In the genomic region with DNA sequence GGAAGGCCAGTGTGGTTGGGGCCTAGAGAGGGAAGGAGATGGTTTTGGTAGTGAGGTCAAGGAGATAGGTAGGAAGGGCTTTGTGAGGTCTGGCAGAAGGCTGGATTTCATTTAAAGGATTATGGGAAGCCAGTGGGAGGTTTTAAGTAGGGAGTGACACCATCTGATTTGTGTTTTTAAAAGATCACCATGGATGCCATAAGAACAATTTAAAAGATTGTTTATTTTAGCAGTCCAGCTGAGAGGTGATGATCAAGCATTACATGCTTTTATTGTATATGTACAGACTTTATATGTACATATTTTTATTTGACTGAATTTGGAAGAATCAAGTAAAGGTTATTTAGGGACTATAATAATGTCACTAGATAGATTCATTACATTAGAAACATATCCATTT, we compare ENCODE assay signal across 30 cellular contexts. TPM values are rescaled to one million over a fixed set of nuclear protein-coding genes. Genes with fewer than 3 reads are reported as not detected.
DNase-seq lines count a peak whose midpoint lies in the region; FAIRE-seq and TF ChIP-seq lines count a peak whose summit lies in the region.
"Had no signal": no experiment of that assay in that cellular context is flagged by ENCODE, and none has a peak within 500 bp of the region (broad histone marks: within the 10 kb centered on the region; RNA-seq: fewer than 3 reads in every experiment).

No MANE protein-coding gene starts in this region.

- H2AK5ac ChIP-seq in mesendoderm (ENCODE audit: low read length) = no peak overlapping the region

- no peak for TF ChIP-seq CTCF in D721Med (IDR thresholded peaks at IDR 0.05; ENCODE audit: insufficient read depth, missing control alignments)

- no peak overlapping the region for H3K27ac ChIP-seq in mesendoderm (ENCODE audit: low read depth, low read length)
- H3K27ac ChIP-seq: RWPE1, tibial artery had no signal

- no peak for DNase-seq in D721Med (ENCODE audit: insufficient read length, low spot score)
- DNase-seq in HCEC 1CT = peak; percentile 19
- no peak for DNase-seq in mesendoderm
- DNase-seq in NOMO-1 treated with DMSO at 0.1 percent for 48 hours (lab: John Stamatoyannopoulos, UW; ENCODE audit: unreplicated experiment) = no peak
- DNase-seq in NCI-H774 (lab: John Stamatoyannopoulos, UW) = no peak
- no peak for DNase-seq in T-helper 2 cell treated with Interferon-gamma antibody and Interleukin-4, amounts not matched to agents 5 μg/mL and 100 μg/mL, for 36 hours (ENCODE audit: low spot score)
- DNase-seq: activated CD4-positive, CD25-positive, alpha-beta regulatory T cell; activated CD8-positive, alpha-beta memory T cell treated with anti-CD3 and anti-CD28 coated beads, Interleukin-2, amount 10 ng/mL, durations not matched to agents 7 days and 5 days; activated gamma-delta T cell; activated naive CD8-positive, alpha-beta T cell treated with anti-CD3 and anti-CD28 coated beads, Interleukin-2, amount 10 ng/mL, durations not matched to agents 7 days and 5 days; activated T-cell treated with anti-CD3 and anti-CD28 coated beads, Interleukin-2, amount 50 U/mL, for 4 hours; BE2C; CD8-positive, alpha-beta memory T cell; central memory CD4-positive, alpha-beta T cell; foreskin fibroblast; GDM1; head of caudate nucleus; midbrain; naive thymus-derived CD8-positive, alpha-beta T cell; NCI-H1048; NCI-H187; NCI-H526 treated with DMSO at 0.1 percent for 48 hours; right cardiac atrium; stimulated activated CD8-positive, alpha-beta memory T cell treated with anti-CD3 and anti-CD28 coated beads, Interleukin-4, amount 100 ng/mL, for 48 hours; stimulated activated naive CD8-positive, alpha-beta T cell treated with anti-CD3 and anti-CD28 coated beads, Interleukin-15, amount 100 ng/mL, for 72 hours; tibial artery had no signal

- no peaks in the 10 kb centered on the region for H3K4me1 ChIP-seq in mesendoderm (ENCODE audit: control insufficient read depth, low read depth, low read length)

- H3K27me3 Mint-ChIP-seq in T-helper 2 cell treated with Interferon-gamma antibody and Interleukin-4, amounts not matched to agents 5 μg/mL and 100 μg/mL, for 36 hours (ENCODE audit: low read depth) = peaks cover 5% of the 10 kb centered on the region
- H3K27me3 Mint-ChIP-seq: activated CD8-positive, alpha-beta memory T cell treated with anti-CD3 and anti-CD28 coated beads, Interleukin-2, amount 10 ng/mL, durations not matched to agents 7 days and 5 days; activated naive CD8-positive, alpha-beta T cell treated with anti-CD3 and anti-CD28 coated beads, Interleukin-2, amount 10 ng/mL, durations not matched to agents 7 days and 5 days; CD8-positive, alpha-beta memory T cell; stimulated activated naive CD8-positive, alpha-beta T cell treated with anti-CD3 and anti-CD28 coated beads, Interleukin-15, amount 100 ng/mL, for 72 hours had no signal

- H3K18ac ChIP-seq in mesendoderm (ENCODE audit: low read length) = no peak overlapping the region

- H3K9me3 Mint-ChIP-seq in T-helper 2 cell treated with Interferon-gamma antibody and Interleukin-4, amounts not matched to agents 5 μg/mL and 100 μg/mL, for 36 hours = no peaks in the 10 kb centered on the region
- H3K9me3 Mint-ChIP-seq: activated naive CD8-positive, alpha-beta T cell treated with anti-CD3 and anti-CD28 coated beads, Interleukin-2, amount 10 ng/mL, durations not matched to agents 7 days and 5 days; activated T-cell treated with anti-CD3 and anti-CD28 coated beads, Interleukin-2, amount 50 U/mL, for 4 hours; CD8-positive, alpha-beta memory T cell; naive thymus-derived CD8-positive, alpha-beta T cell; stimulated activated naive CD8-positive, alpha-beta T cell treated with anti-CD3 and anti-CD28 coated beads, Interleukin-15, amount 100 ng/mL, for 72 hours had no signal

- H4K5ac ChIP-seq in mesendoderm (ENCODE audit: low read length) = no peak overlapping the region

- H3K9ac ChIP-seq in mesendoderm (ENCODE audit: low read length) = no peak overlapping the region

- H3K4ac ChIP-seq in mesendoderm (ENCODE audit: low read depth, low read length) = no peak overlapping the region

- H2BK15ac ChIP-seq in mesendoderm (replicated peaks; ENCODE audit: low read depth) = no peak overlapping the region

- no peak overlapping the region for H2BK5ac ChIP-seq in mesendoderm (ENCODE audit: low read length)

- FAIRE-seq in D721Med (lab: Jason Lieb, UNC) (peak; percentile 83), TTC549 (lab: Jason Lieb, UNC) (peak; percentile 55)
- FAIRE-seq: astrocyte, keratinocyte had no signal

- no peaks in the 10 kb centered on the region for H3K4me1 Mint-ChIP-seq in T-helper 2 cell treated with Interferon-gamma antibody and Interleukin-4, amounts not matched to agents 5 μg/mL and 100 μg/mL, for 36 hours (ENCODE audit: low read depth)
- H3K4me1 Mint-ChIP-seq: activated CD8-positive, alpha-beta memory T cell treated with anti-CD3 and anti-CD28 coated beads, Interleukin-2, amount 10 ng/mL, durations not matched to agents 7 days and 5 days; activated naive CD8-positive, alpha-beta T cell treated with anti-CD3 and anti-CD28 coated beads, Interleukin-2, amount 10 ng/mL, durations not matched to agents 7 days and 5 days; CD8-positive, alpha-beta memory T cell; naive thymus-derived CD8-positive, alpha-beta T cell; stimulated activated naive CD8-positive, alpha-beta T cell treated with anti-CD3 and anti-CD28 coated beads, Interleukin-15, amount 100 ng/mL, for 72 hours had no signal

- H3K27ac Mint-ChIP-seq in T-helper 2 cell treated with Interferon-gamma antibody and Interleukin-4, amounts not matched to agents 5 μg/mL and 100 μg/mL, for 36 hours = no peak overlapping the region
- H3K27ac Mint-ChIP-seq: activated CD8-positive, alpha-beta memory T cell treated with anti-CD3 and anti-CD28 coated beads, Interleukin-2, amount 10 ng/mL, durations not matched to agents 7 days and 5 days; activated naive CD8-positive, alpha-beta T cell treated with anti-CD3 and anti-CD28 coated beads, Interleukin-2, amount 10 ng/mL, durations not matched to agents 7 days and 5 days; CD8-positive, alpha-beta memory T cell; naive thymus-derived CD8-positive, alpha-beta T cell; stimulated activated naive CD8-positive, alpha-beta T cell treated with anti-CD3 and anti-CD28 coated beads, Interleukin-15, amount 100 ng/mL, for 72 hours had no signal

- no peaks in the 10 kb centered on the region for H3K27me3 ChIP-seq in mesendoderm (ENCODE audit: insufficient read depth, low read length, poor library complexity)
- H3K27me3 ChIP-seq: BE2C, tibial artery had no signal

- H3K36me3 Mint-ChIP-seq in T-helper 2 cell treated with Interferon-gamma antibody and Interleukin-4, amounts not matched to agents 5 μg/mL and 100 μg/mL, for 36 hours (ENCODE audit: low read depth) = no peaks in the 10 kb centered on the region
- H3K36me3 Mint-ChIP-seq: activated naive CD8-positive, alpha-beta T cell treated with anti-CD3 and anti-CD28 coated beads, Interleukin-2, amount 10 ng/mL, durations not matched to agents 7 days and 5 days; CD8-positive, alpha-beta memory T cell had no signal

- H2BK120ac ChIP-seq in mesendoderm (ENCODE audit: low read depth, low read length) = no peak overlapping the region

- H4K8ac ChIP-seq in mesendoderm (ENCODE audit: low read depth, low read length) = no peak overlapping the region

- H3K4me3 Mint-ChIP-seq in T-helper 2 cell treated with Interferon-gamma antibody and Interleukin-4, amounts not matched to agents 5 μg/mL and 100 μg/mL, for 36 hours = no peak overlapping the region
- H3K4me3 Mint-ChIP-seq: activated CD8-positive, alpha-beta memory T cell treated with anti-CD3 and anti-CD28 coated beads, Interleukin-2, amount 10 ng/mL, durations not matched to agents 7 days and 5 days; activated naive CD8-positive, alpha-beta T cell treated with anti-CD3 and anti-CD28 coated beads, Interleukin-2, amount 10 ng/mL, durations not matched to agents 7 days and 5 days; activated T-cell treated with anti-CD3 and anti-CD28 coated beads, Interleukin-2, amount 50 U/mL, for 4 hours; CD8-positive, alpha-beta memory T cell; naive thymus-derived CD8-positive, alpha-beta T cell; stimulated activated naive CD8-positive, alpha-beta T cell treated with anti-CD3 and anti-CD28 coated beads, Interleukin-15, amount 100 ng/mL, for 72 hours had no signal

- no peaks in the 10 kb centered on the region for H3K36me3 ChIP-seq in mesendoderm (ENCODE audit: control insufficient read depth, insufficient read depth, low read length)
- H3K36me3 ChIP-seq: BE2C, tibial artery had no signal

- no peaks in the 10 kb centered on the region for H3K79me2 ChIP-seq in mesendoderm (ENCODE audit: control insufficient read depth, insufficient read depth, low read length)

- H3K79me1 ChIP-seq in mesendoderm (ENCODE audit: low read length) = no peaks in the 10 kb centered on the region

- H3K23ac ChIP-seq in mesendoderm (ENCODE audit: low read length) = no peak overlapping the region

- H3K4me2 ChIP-seq in mesendoderm (ENCODE audit: low read length) = no peak overlapping the region

- H3K56ac ChIP-seq in mesendoderm (ENCODE audit: low read length) = peak overlapping the region; percentile 54

- H3K4me3 ChIP-seq in mesendoderm (ENCODE audit: low read length) = no peak overlapping the region
- H3K4me3 ChIP-seq: tibial artery had no signal

RNA-seq across cellular contexts. Expression of a gene that starts 26.4 kb away (rescaled TPM):
- 2.3 TPM for polyA plus RNA-seq in mesendoderm (2013, experiment 1 of 2)
- 2.6 TPM for polyA plus RNA-seq in mesendoderm (2013, experiment 2 of 2)
